26 cellular contexts compared by ENCODE assay signal in the genomic region with DNA sequence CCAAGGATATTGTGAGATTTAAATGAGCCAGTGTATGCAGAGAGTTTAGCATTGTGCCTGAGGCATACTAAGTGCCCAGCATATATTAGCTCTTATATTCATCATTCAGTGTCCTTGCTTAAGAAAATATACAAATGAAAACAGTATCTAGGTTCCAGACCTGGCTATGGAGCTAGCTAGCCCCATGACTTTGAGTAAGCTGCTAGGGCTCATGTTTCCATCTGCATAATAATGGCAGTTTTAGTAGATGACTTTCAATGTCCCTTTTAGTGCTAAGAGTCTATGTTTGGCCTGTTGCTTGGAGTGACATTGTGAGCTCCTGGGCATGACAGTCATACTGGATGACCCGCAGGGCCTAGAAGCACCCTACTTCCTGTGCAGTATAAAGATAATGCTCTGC.
"Had no signal": no experiment of that assay in that cellular context is flagged by ENCODE, and none has a peak within 500 bp of the region (broad histone marks: within the 10 kb centered on the region; RNA-seq: fewer than 3 reads in every experiment).

No MANE protein-coding gene starts in this region.

- H3K4me3 Mint-ChIP-seq: activated naive CD4-positive, alpha-beta T cell treated with anti-CD3 and anti-CD28 coated beads, Interleukin-2, amount 10 ng/mL, durations not matched to agents 7 days and 5 days; natural killer cell treated with Interleukin-12 subunit alpha and Interleukin-12 subunit beta and Interleukin-15 and Interleukin-18, amount 100 ng/mL, for 72 hours had no signal

- H3K9me3 ChIP-seq: esophagus muscularis mucosa, heart right ventricle, left ventricle myocardium inferior, neutrophil, ovary, right lobe of liver, tibial nerve had no signal

- DNase-seq: activated CD4-positive, alpha-beta T cell treated with anti-CD3 and anti-CD28 coated beads for 48 hours; activated CD4-positive, alpha-beta T cell treated with anti-CD3 and anti-CD28 coated beads, Interleukin-2, amount 50 U/mL, for 48 hours; activated CD8-positive, alpha-beta memory T cell treated with anti-CD3 and anti-CD28 coated beads for 24 hours; activated gamma-delta T cell; activated naive CD4-positive, alpha-beta T cell treated with anti-CD3 and anti-CD28 coated beads, Interleukin-2, amount 10 ng/mL, durations not matched to agents 7 days and 5 days; activated T-cell treated with anti-CD3 and anti-CD28 coated beads, Interleukin-2, amount 50 U/mL, for 1 hour; amniotic stem cell; central memory CD4-positive, alpha-beta T cell; dermis blood vessel endothelial cell; effector CD4-positive, alpha-beta T cell; foreskin keratinocyte; heart right ventricle; left ventricle myocardium inferior; mesendoderm; ovary; right lobe of liver; stimulated activated CD4-positive, alpha-beta T cell treated with anti-CD3 and anti-CD28 coated beads, Interleukin-2, amount 100 ng/mL, for 48 hours; stimulated activated naive CD4-positive, alpha-beta T cell treated with Interleukin-2 at 50 U/mL for 16 hours had no signal

- H3K4me3 ChIP-seq: esophagus muscularis mucosa, heart right ventricle, left ventricle myocardium inferior, lung, ovary, right lobe of liver, tibial nerve had no signal

- ATAC-seq: activated CD4-positive, CD25-positive, alpha-beta regulatory T cell treated with anti-CD3 and anti-CD28 coated beads, Interleukin-2, amount 50 U/mL, for 24 hours; foreskin keratinocyte; heart right ventricle; natural killer cell treated with Interleukin-12 subunit alpha and Interleukin-12 subunit beta and Interleukin-15 and Interleukin-18, amount 100 ng/mL, for 72 hours; right lobe of liver had no signal

- H3K36me3 Mint-ChIP-seq: activated naive CD4-positive, alpha-beta T cell treated with anti-CD3 and anti-CD28 coated beads, Interleukin-2, amount 10 ng/mL, durations not matched to agents 7 days and 5 days; natural killer cell treated with Interleukin-12 subunit alpha and Interleukin-12 subunit beta and Interleukin-15 and Interleukin-18, amount 100 ng/mL, for 72 hours had no signal

- H3K4me1 Mint-ChIP-seq: activated naive CD4-positive, alpha-beta T cell treated with anti-CD3 and anti-CD28 coated beads, Interleukin-2, amount 10 ng/mL, durations not matched to agents 7 days and 5 days had no signal

- H3K36me3 ChIP-seq: esophagus muscularis mucosa, heart right ventricle, left ventricle myocardium inferior, neutrophil, ovary, right lobe of liver, tibial nerve had no signal

- H3K4me1 ChIP-seq: esophagus muscularis mucosa, foreskin keratinocyte, heart right ventricle, left ventricle myocardium inferior, right lobe of liver, tibial nerve had no signal

- H3K27ac ChIP-seq: esophagus muscularis mucosa, foreskin keratinocyte, heart right ventricle, left ventricle myocardium inferior, neutrophil, ovary, right lobe of liver, tibial nerve, VCaP had no signal

- H3K27me3 ChIP-seq: esophagus muscularis mucosa, foreskin keratinocyte, heart right ventricle, neutrophil, ovary had no signal

- H3K27me3 Mint-ChIP-seq: activated naive CD4-positive, alpha-beta T cell treated with anti-CD3 and anti-CD28 coated beads, Interleukin-2, amount 10 ng/mL, durations not matched to agents 7 days and 5 days had no signal

- H3K27ac Mint-ChIP-seq: activated naive CD4-positive, alpha-beta T cell treated with anti-CD3 and anti-CD28 coated beads, Interleukin-2, amount 10 ng/mL, durations not matched to agents 7 days and 5 days; natural killer cell treated with Interleukin-12 subunit alpha and Interleukin-12 subunit beta and Interleukin-15 and Interleukin-18, amount 100 ng/mL, for 72 hours; progenitor cell of endocrine pancreas had no signal

- H3K9me3 Mint-ChIP-seq: activated naive CD4-positive, alpha-beta T cell treated with anti-CD3 and anti-CD28 coated beads, Interleukin-2, amount 10 ng/mL, durations not matched to agents 7 days and 5 days; natural killer cell treated with Interleukin-12 subunit alpha and Interleukin-12 subunit beta and Interleukin-15 and Interleukin-18, amount 100 ng/mL, for 72 hours had no signal
